In the genomic region with DNA sequence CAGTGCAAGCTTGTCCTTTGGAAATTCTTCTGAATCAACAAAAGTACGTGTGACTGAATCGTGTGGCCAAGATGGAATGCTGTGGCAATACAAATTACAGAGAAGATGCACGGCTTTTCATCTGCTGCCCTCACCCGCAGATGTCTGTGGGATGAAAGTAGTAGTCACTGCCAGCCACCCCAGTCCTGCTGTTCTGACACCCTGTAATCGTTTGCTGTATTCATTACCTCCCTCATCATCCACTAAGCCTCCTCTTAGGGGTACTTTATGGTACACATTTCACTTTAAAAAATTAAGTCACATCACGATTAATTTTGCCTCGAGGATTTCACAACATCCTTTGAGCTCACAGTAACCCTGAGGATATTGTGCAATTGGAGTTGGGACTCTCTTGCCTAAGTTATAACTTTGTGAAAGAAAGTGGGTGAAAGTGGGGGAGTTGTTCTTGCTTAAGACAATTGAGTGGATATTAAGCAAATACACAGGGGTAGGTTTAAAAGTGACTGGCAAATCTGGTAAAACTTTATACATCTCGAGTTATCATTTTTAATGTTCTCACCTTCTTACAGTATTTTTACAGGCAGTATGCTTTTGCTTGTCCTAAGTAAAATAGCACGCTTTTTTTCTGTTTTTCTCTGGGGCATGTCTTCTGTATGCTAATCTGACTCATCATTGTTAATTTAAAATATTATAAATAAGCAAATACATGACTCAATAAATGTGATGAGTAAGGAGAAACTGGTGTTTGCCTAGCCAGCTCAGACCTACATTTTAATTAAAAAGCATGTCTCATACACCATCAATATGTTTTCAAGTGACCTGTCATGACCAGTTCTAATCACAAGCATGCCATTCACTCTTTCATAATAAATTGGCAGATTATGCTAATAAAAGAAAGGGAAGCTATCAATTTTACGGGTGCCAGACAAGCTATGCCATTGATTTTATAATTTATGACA, we compare ENCODE assay signal across 1 cellular context.
A peak's percentile ranks its signal among the peaks of the same experiment; 100 is the strongest.
TF ChIP-seq lines count a peak whose summit lies in the region.

No MANE protein-coding gene starts in this region.

TF ChIP-seq in HepG2, 621 proteins besides CTCF, POLR2A, EP300 and RAD21 (continued from another document and continues in another):
- peak; percentile 96 for TF ChIP-seq PPARG (CRISPR knock-in tag; conservative IDR thresholded peaks at IDR 0.05)
- TF ChIP-seq, protein P1, sequence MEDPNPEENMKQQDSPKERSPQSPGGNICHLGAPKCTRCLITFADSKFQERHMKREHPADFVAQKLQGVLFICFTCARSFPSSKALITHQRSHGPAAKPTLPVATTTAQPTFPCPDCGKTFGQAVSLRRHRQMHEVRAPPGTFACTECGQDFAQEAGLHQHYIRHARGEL (CRISPR knock-in tag; IDR thresholded peaks at IDR 0.05) = no peak
- no peak for TF ChIP-seq MTA3 (CRISPR knock-in tag; IDR thresholded peaks at IDR 0.05)
- peak; percentile 49; the same call in 1 of the 2 replicates for TF ChIP-seq KMT2B (CRISPR knock-in tag; IDR thresholded peaks at IDR 0.05)
- TF ChIP-seq NCOA2 (CRISPR knock-in tag; IDR thresholded peaks at IDR 0.05) = peak; percentile 86
- peak; percentile 89 for TF ChIP-seq DPF2 (CRISPR knock-in tag; IDR thresholded peaks at IDR 0.05; ENCODE audit: borderline replicate concordance, low read depth)
- TF ChIP-seq ZZZ3 (CRISPR knock-in tag; IDR thresholded peaks at IDR 0.05; ENCODE audit: borderline replicate concordance) = no peak
- no peak for TF ChIP-seq ZNF17 (CRISPR knock-in tag; IDR thresholded peaks at IDR 0.05)
- TF ChIP-seq SMARCE1 (IDR thresholded peaks at IDR 0.05; ENCODE audit: borderline replicate concordance) = no peak
- TF ChIP-seq SMAD1 (CRISPR knock-in tag; IDR thresholded peaks at IDR 0.05; ENCODE audit: borderline replicate concordance, low read depth) = no peak
- TF ChIP-seq MXI1 (IDR thresholded peaks at IDR 0.05; ENCODE audit: borderline replicate concordance, low read depth, low read length) = no peak
- TF ChIP-seq PAX8 (CRISPR knock-in tag; IDR thresholded peaks at IDR 0.05; ENCODE audit: borderline replicate concordance) = no peak
- no peak for TF ChIP-seq ZNF329 (CRISPR knock-in tag; IDR thresholded peaks at IDR 0.05; ENCODE audit: low read depth)
- TF ChIP-seq PAWR (CRISPR knock-in tag; IDR thresholded peaks at IDR 0.05; ENCODE audit: borderline replicate concordance) = no peak
- no peak for TF ChIP-seq HNRNPK (IDR thresholded peaks at IDR 0.05; ENCODE audit: low read depth, low read length, poor library complexity, severe bottlenecking)
- TF ChIP-seq, protein P2, sequence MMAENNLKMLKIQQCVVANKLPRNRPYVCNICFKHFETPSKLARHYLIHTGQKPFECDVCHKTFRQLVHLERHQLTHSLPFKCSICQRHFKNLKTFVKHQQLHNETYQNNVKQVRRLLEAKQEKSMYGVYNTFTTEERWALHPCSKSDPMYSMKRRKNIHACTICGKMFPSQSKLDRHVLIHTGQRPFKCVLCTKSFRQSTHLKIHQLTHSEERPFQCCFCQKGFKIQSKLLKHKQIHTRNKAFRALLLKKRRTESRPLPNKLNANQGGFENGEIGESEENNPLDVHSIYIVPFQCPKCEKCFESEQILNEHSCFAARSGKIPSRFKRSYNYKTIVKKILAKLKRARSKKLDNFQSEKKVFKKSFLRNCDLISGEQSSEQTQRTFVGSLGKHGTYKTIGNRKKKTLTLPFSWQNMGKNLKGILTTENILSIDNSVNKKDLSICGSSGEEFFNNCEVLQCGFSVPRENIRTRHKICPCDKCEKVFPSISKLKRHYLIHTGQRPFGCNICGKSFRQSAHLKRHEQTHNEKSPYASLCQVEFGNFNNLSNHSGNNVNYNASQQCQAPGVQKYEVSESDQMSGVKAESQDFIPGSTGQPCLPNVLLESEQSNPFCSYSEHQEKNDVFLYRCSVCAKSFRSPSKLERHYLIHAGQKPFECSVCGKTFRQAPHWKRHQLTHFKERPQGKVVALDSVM (CRISPR knock-in tag; IDR thresholded peaks at IDR 0.05) = no peak
- no peak for TF ChIP-seq REXO4 (CRISPR knock-in tag; IDR thresholded peaks at IDR 0.05; ENCODE audit: borderline replicate concordance)
- TF ChIP-seq SSRP1 (CRISPR knock-in tag; IDR thresholded peaks at IDR 0.05) = no peak
- TF ChIP-seq SNAI1 (CRISPR knock-in tag; IDR thresholded peaks at IDR 0.05; ENCODE audit: borderline replicate concordance) = no peak
- TF ChIP-seq, protein P3, sequence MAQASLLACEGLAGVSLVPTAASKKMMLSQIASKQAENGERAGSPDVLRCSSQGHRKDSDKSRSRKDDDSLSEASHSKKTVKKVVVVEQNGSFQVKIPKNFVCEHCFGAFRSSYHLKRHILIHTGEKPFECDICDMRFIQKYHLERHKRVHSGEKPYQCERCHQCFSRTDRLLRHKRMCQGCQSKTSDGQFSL (CRISPR knock-in tag; IDR thresholded peaks at IDR 0.05) = no peak
- TF ChIP-seq XRCC5 (optimal IDR thresholded peaks at IDR 0.05; ENCODE audit: low read length) = peak; percentile 69
- TF ChIP-seq, protein P4, sequence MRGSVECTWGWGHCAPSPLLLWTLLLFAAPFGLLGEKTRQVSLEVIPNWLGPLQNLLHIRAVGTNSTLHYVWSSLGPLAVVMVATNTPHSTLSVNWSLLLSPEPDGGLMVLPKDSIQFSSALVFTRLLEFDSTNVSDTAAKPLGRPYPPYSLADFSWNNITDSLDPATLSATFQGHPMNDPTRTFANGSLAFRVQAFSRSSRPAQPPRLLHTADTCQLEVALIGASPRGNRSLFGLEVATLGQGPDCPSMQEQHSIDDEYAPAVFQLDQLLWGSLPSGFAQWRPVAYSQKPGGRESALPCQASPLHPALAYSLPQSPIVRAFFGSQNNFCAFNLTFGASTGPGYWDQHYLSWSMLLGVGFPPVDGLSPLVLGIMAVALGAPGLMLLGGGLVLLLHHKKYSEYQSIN (CRISPR knock-in tag; IDR thresholded peaks at IDR 0.05; ENCODE audit: borderline replicate concordance) = no peak
- TF ChIP-seq ZNF510 (CRISPR knock-in tag; IDR thresholded peaks at IDR 0.05; ENCODE audit: low read depth) = no peak
- TF ChIP-seq KAT7 (CRISPR knock-in tag; IDR thresholded peaks at IDR 0.05; ENCODE audit: borderline replicate concordance) = no peak
- TF ChIP-seq NFE2 (CRISPR knock-in tag; IDR thresholded peaks at IDR 0.05) = no peak
- no peak for TF ChIP-seq AKAP8 (CRISPR knock-in tag; IDR thresholded peaks at IDR 0.05)
- TF ChIP-seq LCORL (IDR thresholded peaks at IDR 0.05) = no peak
- TF ChIP-seq LCORL (CRISPR knock-in tag; IDR thresholded peaks at IDR 0.05) = no peak
- TF ChIP-seq ZNF616 (CRISPR knock-in tag; IDR thresholded peaks at IDR 0.05; ENCODE audit: low read depth) = no peak
- TF ChIP-seq ZNF367 (CRISPR knock-in tag; IDR thresholded peaks at IDR 0.05; ENCODE audit: borderline replicate concordance) = no peak
- TF ChIP-seq NAIF1 (CRISPR knock-in tag; IDR thresholded peaks at IDR 0.05; ENCODE audit: borderline replicate concordance) = no peak; the same call in 1 of the 2 replicates
- TF ChIP-seq CEBPB (IDR thresholded peaks at IDR 0.05; ENCODE audit: borderline replicate concordance, low read depth, low read length) = peak; percentile 100
- peak; percentile 84 for TF ChIP-seq POGZ (CRISPR knock-in tag; IDR thresholded peaks at IDR 0.05)
- no peak for TF ChIP-seq MAZ (IDR thresholded peaks at IDR 0.05; ENCODE audit: borderline replicate concordance, low read depth, low read length)
- TF ChIP-seq MAZ (CRISPR knock-in tag; IDR thresholded peaks at IDR 0.05; ENCODE audit: low read depth) = no peak
- TF ChIP-seq, protein P5, sequence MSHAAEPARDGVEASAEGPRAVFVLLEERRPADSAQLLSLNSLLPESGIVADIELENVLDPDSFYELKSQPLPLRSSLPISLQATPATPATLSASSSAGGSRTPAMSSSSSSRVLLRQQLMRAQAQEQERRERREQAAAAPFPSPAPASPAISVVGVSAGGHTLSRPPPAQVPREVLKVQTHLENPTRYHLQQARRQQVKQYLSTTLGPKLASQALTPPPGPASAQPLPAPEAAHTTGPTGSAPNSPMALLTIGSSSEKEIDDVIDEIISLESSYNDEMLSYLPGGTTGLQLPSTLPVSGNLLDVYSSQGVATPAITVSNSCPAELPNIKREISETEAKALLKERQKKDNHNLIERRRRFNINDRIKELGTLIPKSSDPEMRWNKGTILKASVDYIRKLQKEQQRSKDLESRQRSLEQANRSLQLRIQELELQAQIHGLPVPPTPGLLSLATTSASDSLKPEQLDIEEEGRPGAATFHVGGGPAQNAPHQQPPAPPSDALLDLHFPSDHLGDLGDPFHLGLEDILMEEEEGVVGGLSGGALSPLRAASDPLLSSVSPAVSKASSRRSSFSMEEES (CRISPR knock-in tag; IDR thresholded peaks at IDR 0.05) = peak; percentile 1; the same call in 1 of the 2 replicates
- TF ChIP-seq RELA (CRISPR knock-in tag; IDR thresholded peaks at IDR 0.05) = no peak
- TF ChIP-seq, protein P6, sequence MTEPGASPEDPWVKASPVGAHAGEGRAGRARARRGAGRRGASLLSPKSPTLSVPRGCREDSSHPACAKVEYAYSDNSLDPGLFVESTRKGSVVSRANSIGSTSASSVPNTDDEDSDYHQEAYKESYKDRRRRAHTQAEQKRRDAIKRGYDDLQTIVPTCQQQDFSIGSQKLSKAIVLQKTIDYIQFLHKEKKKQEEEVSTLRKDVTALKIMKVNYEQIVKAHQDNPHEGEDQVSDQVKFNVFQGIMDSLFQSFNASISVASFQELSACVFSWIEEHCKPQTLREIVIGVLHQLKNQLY (CRISPR knock-in tag; IDR thresholded peaks at IDR 0.05) = no peak
- TF ChIP-seq, protein P7, sequence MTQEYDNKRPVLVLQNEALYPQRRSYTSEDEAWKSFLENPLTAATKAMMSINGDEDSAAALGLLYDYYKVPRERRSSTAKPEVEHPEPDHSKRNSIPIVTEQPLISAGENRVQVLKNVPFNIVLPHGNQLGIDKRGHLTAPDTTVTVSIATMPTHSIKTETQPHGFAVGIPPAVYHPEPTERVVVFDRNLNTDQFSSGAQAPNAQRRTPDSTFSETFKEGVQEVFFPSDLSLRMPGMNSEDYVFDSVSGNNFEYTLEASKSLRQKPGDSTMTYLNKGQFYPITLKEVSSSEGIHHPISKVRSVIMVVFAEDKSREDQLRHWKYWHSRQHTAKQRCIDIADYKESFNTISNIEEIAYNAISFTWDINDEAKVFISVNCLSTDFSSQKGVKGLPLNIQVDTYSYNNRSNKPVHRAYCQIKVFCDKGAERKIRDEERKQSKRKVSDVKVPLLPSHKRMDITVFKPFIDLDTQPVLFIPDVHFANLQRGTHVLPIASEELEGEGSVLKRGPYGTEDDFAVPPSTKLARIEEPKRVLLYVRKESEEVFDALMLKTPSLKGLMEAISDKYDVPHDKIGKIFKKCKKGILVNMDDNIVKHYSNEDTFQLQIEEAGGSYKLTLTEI (CRISPR knock-in tag; conservative IDR thresholded peaks at IDR 0.05) = no peak
- TF ChIP-seq, protein P8, sequence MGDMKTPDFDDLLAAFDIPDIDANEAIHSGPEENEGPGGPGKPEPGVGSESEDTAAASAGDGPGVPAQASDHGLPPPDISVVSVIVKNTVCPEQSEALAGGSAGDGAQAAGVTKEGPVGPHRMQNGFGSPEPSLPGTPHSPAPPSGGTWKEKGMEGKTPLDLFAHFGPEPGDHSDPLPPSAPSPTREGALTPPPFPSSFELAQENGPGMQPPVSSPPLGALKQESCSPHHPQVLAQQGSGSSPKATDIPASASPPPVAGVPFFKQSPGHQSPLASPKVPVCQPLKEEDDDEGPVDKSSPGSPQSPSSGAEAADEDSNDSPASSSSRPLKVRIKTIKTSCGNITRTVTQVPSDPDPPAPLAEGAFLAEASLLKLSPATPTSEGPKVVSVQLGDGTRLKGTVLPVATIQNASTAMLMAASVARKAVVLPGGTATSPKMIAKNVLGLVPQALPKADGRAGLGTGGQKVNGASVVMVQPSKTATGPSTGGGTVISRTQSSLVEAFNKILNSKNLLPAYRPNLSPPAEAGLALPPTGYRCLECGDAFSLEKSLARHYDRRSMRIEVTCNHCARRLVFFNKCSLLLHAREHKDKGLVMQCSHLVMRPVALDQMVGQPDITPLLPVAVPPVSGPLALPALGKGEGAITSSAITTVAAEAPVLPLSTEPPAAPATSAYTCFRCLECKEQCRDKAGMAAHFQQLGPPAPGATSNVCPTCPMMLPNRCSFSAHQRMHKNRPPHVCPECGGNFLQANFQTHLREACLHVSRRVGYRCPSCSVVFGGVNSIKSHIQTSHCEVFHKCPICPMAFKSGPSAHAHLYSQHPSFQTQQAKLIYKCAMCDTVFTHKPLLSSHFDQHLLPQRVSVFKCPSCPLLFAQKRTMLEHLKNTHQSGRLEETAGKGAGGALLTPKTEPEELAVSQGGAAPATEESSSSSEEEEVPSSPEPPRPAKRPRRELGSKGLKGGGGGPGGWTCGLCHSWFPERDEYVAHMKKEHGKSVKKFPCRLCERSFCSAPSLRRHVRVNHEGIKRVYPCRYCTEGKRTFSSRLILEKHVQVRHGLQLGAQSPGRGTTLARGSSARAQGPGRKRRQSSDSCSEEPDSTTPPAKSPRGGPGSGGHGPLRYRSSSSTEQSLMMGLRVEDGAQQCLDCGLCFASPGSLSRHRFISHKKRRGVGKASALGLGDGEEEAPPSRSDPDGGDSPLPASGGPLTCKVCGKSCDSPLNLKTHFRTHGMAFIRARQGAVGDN (CRISPR knock-in tag; IDR thresholded peaks at IDR 0.05) = no peak
- TF ChIP-seq, protein P9, sequence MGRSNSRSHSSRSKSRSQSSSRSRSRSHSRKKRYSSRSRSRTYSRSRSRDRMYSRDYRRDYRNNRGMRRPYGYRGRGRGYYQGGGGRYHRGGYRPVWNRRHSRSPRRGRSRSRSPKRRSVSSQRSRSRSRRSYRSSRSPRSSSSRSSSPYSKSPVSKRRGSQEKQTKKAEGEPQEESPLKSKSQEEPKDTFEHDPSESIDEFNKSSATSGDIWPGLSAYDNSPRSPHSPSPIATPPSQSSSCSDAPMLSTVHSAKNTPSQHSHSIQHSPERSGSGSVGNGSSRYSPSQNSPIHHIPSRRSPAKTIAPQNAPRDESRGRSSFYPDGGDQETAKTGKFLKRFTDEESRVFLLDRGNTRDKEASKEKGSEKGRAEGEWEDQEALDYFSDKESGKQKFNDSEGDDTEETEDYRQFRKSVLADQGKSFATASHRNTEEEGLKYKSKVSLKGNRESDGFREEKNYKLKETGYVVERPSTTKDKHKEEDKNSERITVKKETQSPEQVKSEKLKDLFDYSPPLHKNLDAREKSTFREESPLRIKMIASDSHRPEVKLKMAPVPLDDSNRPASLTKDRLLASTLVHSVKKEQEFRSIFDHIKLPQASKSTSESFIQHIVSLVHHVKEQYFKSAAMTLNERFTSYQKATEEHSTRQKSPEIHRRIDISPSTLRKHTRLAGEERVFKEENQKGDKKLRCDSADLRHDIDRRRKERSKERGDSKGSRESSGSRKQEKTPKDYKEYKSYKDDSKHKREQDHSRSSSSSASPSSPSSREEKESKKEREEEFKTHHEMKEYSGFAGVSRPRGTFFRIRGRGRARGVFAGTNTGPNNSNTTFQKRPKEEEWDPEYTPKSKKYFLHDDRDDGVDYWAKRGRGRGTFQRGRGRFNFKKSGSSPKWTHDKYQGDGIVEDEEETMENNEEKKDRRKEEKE (IDR thresholded peaks at IDR 0.05) = no peak
- no peak for TF ChIP-seq ZNF672 (CRISPR knock-in tag; IDR thresholded peaks at IDR 0.05)
- TF ChIP-seq ZNF564 (CRISPR knock-in tag; IDR thresholded peaks at IDR 0.05) = no peak
